ENCODE assay signal across 8 cellular contexts in the genomic region with DNA sequence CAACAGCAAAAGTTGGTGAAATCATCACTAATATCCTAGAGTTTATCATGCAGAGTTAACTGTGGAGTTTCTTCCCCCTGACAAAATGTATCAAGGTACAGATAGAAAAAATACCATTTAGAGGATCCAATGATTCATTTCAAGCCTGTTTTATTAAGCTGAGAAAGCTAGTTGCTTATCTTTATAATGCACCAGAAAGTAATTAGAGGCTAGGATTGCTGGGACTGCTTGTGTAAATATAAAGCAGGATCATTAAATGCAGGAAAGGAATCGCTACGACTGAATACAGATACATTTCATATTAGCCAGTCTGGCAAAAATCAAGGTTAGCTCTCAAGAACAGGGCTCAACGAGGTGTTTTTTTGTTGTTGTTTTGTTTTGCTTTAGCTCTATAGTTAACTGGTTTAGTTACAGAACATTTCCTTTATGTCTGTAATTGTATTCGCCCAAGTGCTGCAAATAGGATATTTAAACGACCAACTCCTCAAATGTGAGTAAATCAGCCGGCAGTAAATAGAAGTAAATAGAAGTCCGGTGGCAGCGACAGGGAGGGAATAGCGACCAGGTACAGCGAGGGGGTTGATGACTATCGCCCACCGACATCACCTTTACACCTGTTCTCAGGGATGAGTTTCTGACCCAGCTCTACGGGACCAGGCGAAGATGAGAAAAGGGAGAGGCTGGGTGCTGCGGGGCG. TPM values are rescaled to one million over a fixed set of nuclear protein-coding genes. Genes with fewer than 3 reads are reported as not detected.
A peak's percentile ranks its signal among the peaks of the same experiment; 100 is the strongest.
DNase-seq lines count a peak whose midpoint lies in the region; ATAC-seq, FAIRE-seq and TF ChIP-seq lines count a peak whose summit lies in the region.

No MANE protein-coding gene starts in this region.

- peak overlapping the region; percentile 94 for H3K27ac Mint-ChIP-seq in activated B cell treated with CpG ODN at 0.5 μM for 24 hours

- CTCF ChIA-PET in activated B cell treated with CpG ODN at 0.5 μM for 24 hours (lab: Charles Lee): interaction anchor here (0.5 to 9.4 kb wide), 7 partner anchors 14 to 416 kb away, joined by 3 to 64 read pairs (median 3); a partner anchor contains a TSS

- DNase-seq in left ventricle myocardium inferior (no peak), cardiac septum (ENCODE audit: low spot score) (no peak), activated B cell treated with CpG ODN at 0.5 μM for 24 hours (no peak), iPS DF 6.9 (ENCODE audit: low read depth, low spot score) (no peak), small intestine (peak; percentile 78), GOT3 (lab: John Stamatoyannopoulos, UW) (no peak), NCI-H128 (lab: John Stamatoyannopoulos, UW; ENCODE audit: unreplicated experiment) (no peak), NCI-H446 (lab: John Stamatoyannopoulos, UW) (no peak)

- H3K4me3 ChIP-seq in left ventricle myocardium inferior (peak overlapping the region; percentile 96), iPS DF 6.9 (ENCODE audit: low read length) (peak overlapping the region; percentile 49; the same call in 1 of the 2 replicates), small intestine (ENCODE audit: low read depth in 1 of 2, low read length in 2 of 2) (peak overlapping the region; percentile 80 to 91)

- H3K36me3 ChIP-seq in left ventricle myocardium inferior: peaks cover 4% of the 10 kb centered on the region
- H3K36me3 ChIP-seq in iPS DF 6.9 (ENCODE audit: control insufficient read depth, insufficient read depth, low read length): no peaks in the 10 kb centered on the region
- H3K36me3 ChIP-seq in small intestine (ENCODE audit: control insufficient read depth in 2 of 2, insufficient read depth in 2 of 2, low read length in 2 of 2): no peaks in the 10 kb centered on the region

- H3K36me3 Mint-ChIP-seq in activated B cell treated with CpG ODN at 0.5 μM for 24 hours (ENCODE audit: low read depth): peaks cover 9% of the 10 kb centered on the region

- no peak for ATAC-seq in activated B cell treated with CpG ODN at 0.5 μM for 24 hours (ENCODE audit: low read depth)

- no CpG with 5 or more reads among the region's 16 CpGs for WGBS in iPS DF 6.9 (ENCODE audit: insufficient coverage, insufficient read length)
- 0 to 1% (median 1%) methylated on average over 14 to 16 of the region's 16 CpGs for WGBS in small intestine, 3 donors

- FAIRE-seq in small intestine (lab: Jason Lieb, UNC): no peak

- intact Hi-C loops in left ventricle myocardium inferior (cut with micrococcal nuclease) (no loop called here), cardiac septum (cut with DNase I) (loop anchor here (1.0 to 10.0 kb wide), 4 partner anchors 39 to 387 kb away; a partner anchor contains a TSS), activated B cell treated with CpG ODN at 0.5 μM for 24 hours (cut with micrococcal nuclease) (loop anchor here (1.0 to 10.0 kb wide), 5 partner anchors 245 to 1759 kb away; a partner anchor contains a TSS)

- peak overlapping the region; percentile 94 for H3K4me3 Mint-ChIP-seq in activated B cell treated with CpG ODN at 0.5 μM for 24 hours

- peaks cover 84% of the 10 kb centered on the region for H3K4me1 Mint-ChIP-seq in activated B cell treated with CpG ODN at 0.5 μM for 24 hours

- no peaks in the 10 kb centered on the region for H3K27me3 Mint-ChIP-seq in activated B cell treated with CpG ODN at 0.5 μM for 24 hours

- POLR2A ChIA-PET in activated B cell treated with CpG ODN at 0.5 μM for 24 hours (lab: Charles Lee): interaction anchor here (0.6 to 7.0 kb wide), 13 partner anchors 8 to 1963 kb away, joined by 3 to 98 read pairs (median 11); a partner anchor contains a TSS

- no peaks in the 10 kb centered on the region for H3K27me3 ChIP-seq in left ventricle myocardium inferior (ENCODE audit: low read depth)
- H3K27me3 ChIP-seq in iPS DF 6.9 (ENCODE audit: control insufficient read depth, insufficient read depth, low read length): no peaks in the 10 kb centered on the region; the same call in 1 of the 2 replicates
- H3K27me3 ChIP-seq in small intestine (ENCODE audit: control insufficient read depth in 2 of 2, insufficient read depth in 2 of 2, low read length in 2 of 2): no peaks in the 10 kb centered on the region

- TF ChIP-seq CTCF in left ventricle myocardium inferior (IDR thresholded peaks at IDR 0.05; ENCODE audit: borderline replicate concordance) (no peak), activated B cell treated with CpG ODN at 0.5 μM for 24 hours (IDR thresholded peaks at IDR 0.05) (no peak)

- H3K4me1 ChIP-seq in left ventricle myocardium inferior: peaks cover 57% of the 10 kb centered on the region
- no peaks in the 10 kb centered on the region for H3K4me1 ChIP-seq in iPS DF 6.9 (ENCODE audit: control insufficient read depth, insufficient read depth, low read length)
- H3K4me1 ChIP-seq in small intestine (ENCODE audit: control insufficient read depth in 2 of 2, insufficient read depth in 1 of 2, low read depth in 1 of 2, low read length in 1 of 2): peaks cover 6 to 23% of the 10 kb centered on the region in 2 donors

- H3K9me3 ChIP-seq in left ventricle myocardium inferior (replicated peaks) (no peaks in the 10 kb centered on the region), iPS DF 6.9 (ENCODE audit: control insufficient read depth, insufficient read depth, low read length) (no peaks in the 10 kb centered on the region), small intestine (ENCODE audit: control insufficient read depth, low read depth) (no peaks in the 10 kb centered on the region)

- H3K9me3 Mint-ChIP-seq in activated B cell treated with CpG ODN at 0.5 μM for 24 hours: no peaks in the 10 kb centered on the region

- H3K27ac ChIP-seq in left ventricle myocardium inferior (replicated peaks) (peak overlapping the region; percentile 99), iPS DF 6.9 (ENCODE audit: low read length) (no peak overlapping the region), small intestine (ENCODE audit: low read depth in 1 of 2, low read length in 1 of 2) (peak overlapping the region; percentile 99)

RNA-seq across cellular contexts. Expression of a gene that starts 0.7 kb away (rescaled TPM):
- total RNA-seq in left ventricle myocardium inferior (13.1 TPM), cardiac septum (18.0 TPM), activated B cell treated with CpG ODN at 0.5 μM for 24 hours (32.3 and 32.8 TPM in 2 replicates)
- 10 to 100 TPM; 34.1 to 65.1 (median 43.6) TPM for polyA plus RNA-seq in small intestine

RNA-seq across cellular contexts. Expression of a gene that starts 36.7 kb away (rescaled TPM):
- 0.69 TPM for total RNA-seq in left ventricle myocardium inferior
- 1.7 TPM for total RNA-seq in cardiac septum
- total RNA-seq in activated B cell treated with CpG ODN at 0.5 μM for 24 hours: 1.4 and 1.8 TPM in 2 replicates
- polyA plus RNA-seq in small intestine: under 1 TPM; 0.33 to 0.81 (median 0.67) TPM
